In the genomic region with DNA sequence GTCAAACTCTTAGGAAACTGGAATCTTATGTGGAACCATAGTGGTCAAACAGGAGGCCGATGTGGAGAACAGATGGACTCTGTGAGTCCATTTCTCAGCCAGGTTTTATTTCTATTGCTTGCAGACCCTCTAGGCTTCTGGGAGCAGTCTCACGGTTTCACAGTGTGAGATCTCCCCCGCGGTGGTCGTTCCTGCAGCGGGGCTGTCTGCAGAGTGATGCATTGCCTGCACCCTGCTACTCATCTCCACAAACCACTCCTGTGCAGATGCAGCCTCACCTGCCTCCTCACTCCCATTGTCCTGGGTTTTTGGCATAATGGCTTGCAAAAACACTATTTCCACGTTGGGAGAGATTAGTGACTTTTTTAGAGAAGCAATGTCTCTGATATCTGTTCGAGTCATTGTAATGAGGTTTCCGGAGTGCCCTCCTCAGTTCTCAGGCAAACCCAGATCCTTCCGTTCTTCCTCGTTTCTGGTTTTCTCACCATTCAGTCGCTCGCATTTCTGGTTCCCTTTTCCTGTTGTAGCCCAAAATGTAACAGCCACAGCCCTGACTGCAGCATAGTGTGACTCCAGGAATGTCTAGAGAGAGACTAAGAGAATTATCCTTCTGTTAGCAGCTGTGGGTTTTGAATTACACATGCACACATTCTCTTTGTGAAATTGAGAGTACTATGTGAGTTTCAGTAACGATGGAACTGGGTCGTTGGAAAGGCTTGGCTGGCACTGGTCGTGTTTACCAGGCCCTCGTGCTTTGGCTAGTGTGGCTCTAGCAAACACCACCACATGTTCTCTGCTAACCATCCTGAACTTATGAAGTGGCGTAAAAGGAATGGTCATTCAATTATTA, we compare ENCODE assay signal across 19 cellular contexts. TPM values are rescaled to one million over a fixed set of nuclear protein-coding genes. Genes with fewer than 3 reads are reported as not detected.
A peak's percentile ranks its signal among the peaks of the same experiment; 100 is the strongest.
DNase-seq lines count a peak whose midpoint lies in the region; ATAC-seq and TF ChIP-seq lines count a peak whose summit lies in the region.
"Had no signal": no experiment of that assay in that cellular context is flagged by ENCODE, and none has a peak within 500 bp of the region (broad histone marks: within the 10 kb centered on the region; RNA-seq: fewer than 3 reads in every experiment).

No MANE protein-coding gene starts in this region.

- H3K36me3 ChIP-seq in neural progenitor cell = no peaks in the 10 kb centered on the region

- DNase-seq in KG1 (lab: John Stamatoyannopoulos, UW) = peak; percentile 65
- DNase-seq in endothelial cell (ENCODE audit: low spot score) = peak; percentile 12
- DNase-seq in neural progenitor cell (ENCODE audit: low spot score) = peak; percentile 7
- DNase-seq in cortex of kidney (lab: John Stamatoyannopoulos, UW) = no peak
- no peak for DNase-seq in CD14-positive monocyte (ENCODE audit: low spot score)
- DNase-seq: DMS 273 treated with DMSO at 0.1 percent for 48 hours; effector CD4-positive, alpha-beta T cell; left cardiac atrium; NCI-H1694; NCI-H524; SK-N-SH; small intestine had no signal

- H3K9ac ChIP-seq in neural progenitor cell = no peak overlapping the region
- H3K9ac ChIP-seq: parathyroid adenoma, SK-N-SH had no signal

- no peak overlapping the region for H3K4me3 Mint-ChIP-seq in endothelial cell (ENCODE audit: unreplicated experiment)
- H3K4me3 Mint-ChIP-seq in neural progenitor cell = no peak overlapping the region
- peak overlapping the region in 1 of 2 donors; percentile 39 for H3K4me3 Mint-ChIP-seq in CD14-positive monocyte

- no peaks in the 10 kb centered on the region for H3K79me2 ChIP-seq in neural progenitor cell (ENCODE audit: low read depth)
- H3K79me2 ChIP-seq: parathyroid adenoma had no signal

- H3K9me3 Mint-ChIP-seq in endothelial cell (ENCODE audit: unreplicated experiment) (no peaks in the 10 kb centered on the region), neural progenitor cell (no peaks in the 10 kb centered on the region), CD14-positive monocyte (no peaks in the 10 kb centered on the region)

- H3F3A ChIP-seq in neural progenitor cell (ENCODE audit: low read depth) = peaks cover 10% of the 10 kb centered on the region

- no peak overlapping the region for H2AFZ ChIP-seq in neural progenitor cell (replicated peaks)
- H2AFZ ChIP-seq: parathyroid adenoma had no signal

- no peak overlapping the region for H3K4me3 ChIP-seq in neural progenitor cell
- H3K4me3 ChIP-seq: cardiac muscle cell, thoracic aorta had no signal

- H3K27ac Mint-ChIP-seq in endothelial cell (ENCODE audit: unreplicated experiment) (peak overlapping the region; percentile 88), neural progenitor cell (no peak overlapping the region), CD14-positive monocyte (peak overlapping the region in 3 of 7 donors; percentile 46 to 80 (median 76))

- no peaks in the 10 kb centered on the region for H3K9me3 ChIP-seq in neural progenitor cell (ENCODE audit: low read depth)
- H3K9me3 ChIP-seq: SK-N-SH, thoracic aorta had no signal

- TF ChIP-seq CTCF in endothelial cell (IDR thresholded peaks at IDR 0.05; ENCODE audit: unreplicated experiment) (no peak), neural progenitor cell (IDR thresholded peaks at IDR 0.05) (no peak), CD14-positive monocyte (IDR thresholded peaks at IDR 0.05) (no peak)

- no peaks in the 10 kb centered on the region for H4K20me1 ChIP-seq in neural progenitor cell (ENCODE audit: low read depth)

- peaks cover 2% of the 10 kb centered on the region for H3K27me3 Mint-ChIP-seq in endothelial cell (ENCODE audit: unreplicated experiment)
- peaks cover 3% of the 10 kb centered on the region for H3K27me3 Mint-ChIP-seq in neural progenitor cell (ENCODE audit: insufficient read depth, low read depth)
- peaks cover 0 to 3% (median 0%) of the 10 kb centered on the region in 3 donors for H3K27me3 Mint-ChIP-seq in CD14-positive monocyte (ENCODE audit: low read depth in 3 of 3)

- H3K27me3 ChIP-seq in neural progenitor cell = no peaks in the 10 kb centered on the region
- H3K27me3 ChIP-seq: cardiac muscle cell had no signal

- intact Hi-C loops in CD14-positive monocyte (cut with micrococcal nuclease) = loop anchor here in 1 of 2 donors (2.0 kb wide), 1 partner anchor 520 kb away; no protein-coding TSS in a partner anchor

- H3K4me1 Mint-ChIP-seq in endothelial cell (ENCODE audit: unreplicated experiment) (peaks cover 41% of the 10 kb centered on the region), neural progenitor cell (no peaks in the 10 kb centered on the region), CD14-positive monocyte (peaks cover 12% of the 10 kb centered on the region)

- peak overlapping the region; percentile 16 for H3K27ac ChIP-seq in neural progenitor cell
- H3K27ac ChIP-seq: cardiac muscle cell, parathyroid adenoma, thoracic aorta, VCaP had no signal

- H3K4me2 ChIP-seq in neural progenitor cell = no peak overlapping the region
- H3K4me2 ChIP-seq: SK-N-SH had no signal

- H3K4me1 ChIP-seq in neural progenitor cell = peaks cover 6% of the 10 kb centered on the region
- H3K4me1 ChIP-seq: parathyroid adenoma had no signal

- H3K36me3 Mint-ChIP-seq in endothelial cell (ENCODE audit: low read depth, unreplicated experiment) (no peaks in the 10 kb centered on the region), neural progenitor cell (peaks cover 9% of the 10 kb centered on the region), CD14-positive monocyte (peaks cover 20 to 31% of the 10 kb centered on the region in 2 donors)

- peak; percentile 65 for ATAC-seq in GM19452 (IDR thresholded peaks at IDR 0.05; ENCODE audit: unreplicated experiment)
- ATAC-seq in HG03139 (IDR thresholded peaks at IDR 0.05; ENCODE audit: unreplicated experiment) = no peak
- ATAC-seq: left cardiac atrium, Panc1 had no signal

RNA-seq across cellular contexts. Expression of gene ACADSB, which starts 30.2 kb away (rescaled TPM):
- total RNA-seq in endothelial cell (ENCODE audit: unreplicated experiment) = 35.6 TPM
- total RNA-seq in neural progenitor cell (ENCODE audit: low replicate concordance) = 8.9 and 15.0 TPM in 2 replicates
- polyA plus RNA-seq in CD14-positive monocyte = 10 to 100 TPM in 1 of 2 donors, 1 to 10 TPM in 1; 7.5 to 14.7 TPM

RNA-seq across cellular contexts. Expression of gene IKZF5, which starts 30.4 kb away (rescaled TPM):
- total RNA-seq in endothelial cell (ENCODE audit: unreplicated experiment) (14.9 TPM), neural progenitor cell (ENCODE audit: low replicate concordance) (5.5 and 10.7 TPM in 2 replicates)
- 1 to 10 TPM; 8.6 to 9.8 TPM for polyA plus RNA-seq in CD14-positive monocyte

RNA-seq across cellular contexts. Expression of gene PSTK, which starts 58.8 kb away (rescaled TPM):
- total RNA-seq in endothelial cell (ENCODE audit: unreplicated experiment) (5.2 TPM), neural progenitor cell (ENCODE audit: low replicate concordance) (12.5 and 18.1 TPM in 2 replicates)
- 1 to 10 TPM; 3.5 to 4.7 TPM for polyA plus RNA-seq in CD14-positive monocyte

Comparison
In these comparisons a context has a peak if more than half of its experiments do, and no peak if none do; other contexts are left out.
1. DNase-seq: peak in KG1 (single experiment), endothelial cell (single experiment) and neural progenitor cell (single experiment); none in cortex of kidney (single experiment) and CD14-positive monocyte (single experiment).